Comparison of ENCODE assay signal across 13 cellular contexts in genomic region chr16:69781118-69781517, GRCh38.
"Had no signal": no experiment of that assay in that cellular context is flagged by ENCODE, and none has a peak within 500 bp of the region (broad histone marks: within the 10 kb centered on the region; RNA-seq: fewer than 3 reads in every experiment).

No MANE protein-coding gene starts in this region.

- ATAC-seq: naive thymus-derived CD4-positive, alpha-beta T cell; psoas muscle had no signal

- H3K27ac Mint-ChIP-seq: activated naive CD8-positive, alpha-beta T cell treated with anti-CD3 and anti-CD28 coated beads, Interleukin-2, amount 10 ng/mL, durations not matched to agents 7 days and 5 days; stimulated activated naive CD8-positive, alpha-beta T cell treated with anti-CD3 and anti-CD28 coated beads, Interleukin-15, Interleukin-2, amounts not matched to agents 100 ng/mL and 50 ng/mL, for 24 hours had no signal

- H3K27ac ChIP-seq: ascending aorta, esophagus squamous epithelium, psoas muscle, sigmoid colon, upper lobe of left lung, VCaP had no signal

- H3K9me3 ChIP-seq: psoas muscle, sigmoid colon had no signal

- H3K27me3 Mint-ChIP-seq: activated naive CD8-positive, alpha-beta T cell treated with anti-CD3 and anti-CD28 coated beads, Interleukin-2, amount 10 ng/mL, durations not matched to agents 7 days and 5 days; naive thymus-derived CD4-positive, alpha-beta T cell; stimulated activated naive CD8-positive, alpha-beta T cell treated with anti-CD3 and anti-CD28 coated beads, Interleukin-15, Interleukin-2, amounts not matched to agents 100 ng/mL and 50 ng/mL, for 24 hours had no signal

- H3K4me1 ChIP-seq: ascending aorta, esophagus squamous epithelium, psoas muscle, sigmoid colon had no signal

- H3K4me3 Mint-ChIP-seq: activated naive CD8-positive, alpha-beta T cell treated with anti-CD3 and anti-CD28 coated beads, Interleukin-2, amount 10 ng/mL, durations not matched to agents 7 days and 5 days; naive thymus-derived CD4-positive, alpha-beta T cell; stimulated activated naive CD8-positive, alpha-beta T cell treated with anti-CD3 and anti-CD28 coated beads, Interleukin-15, Interleukin-2, amounts not matched to agents 100 ng/mL and 50 ng/mL, for 24 hours had no signal

- H3K27me3 ChIP-seq: ascending aorta, esophagus squamous epithelium, sigmoid colon, upper lobe of left lung had no signal

- DNase-seq: activated CD4-positive, alpha-beta T cell treated with anti-CD3 and anti-CD28 coated beads for 4 hours; activated naive CD8-positive, alpha-beta T cell treated with anti-CD3 and anti-CD28 coated beads, Interleukin-2, amount 10 ng/mL, durations not matched to agents 7 days and 5 days; esophagus squamous epithelium; foreskin fibroblast; naive thymus-derived CD4-positive, alpha-beta T cell; occipital lobe; psoas muscle; sigmoid colon; T1000; upper lobe of left lung had no signal

- H3K4me3 ChIP-seq: ascending aorta, esophagus squamous epithelium, psoas muscle, sigmoid colon, upper lobe of left lung had no signal
